Comparison of ENCODE assay signal across 22 cellular contexts in the genomic region with DNA sequence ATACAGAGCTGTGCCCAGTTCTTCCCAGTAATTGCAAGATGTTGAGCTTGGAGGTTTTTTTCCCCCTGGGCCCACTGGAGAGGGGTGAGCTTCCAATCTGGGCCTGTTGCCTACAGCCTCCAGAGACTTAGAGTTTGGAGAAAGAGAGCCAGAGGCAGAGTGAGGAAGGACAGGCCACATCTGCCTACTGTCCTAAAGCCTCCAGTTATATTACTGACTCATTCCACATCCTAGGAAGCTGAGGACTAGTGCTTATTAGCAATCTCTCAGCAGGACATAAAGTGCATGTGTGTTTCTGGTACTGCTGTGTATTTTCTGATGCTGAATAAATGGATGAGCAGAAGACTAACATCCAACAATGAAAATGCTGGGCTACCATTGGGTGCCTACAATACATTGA.
"Had no signal": no experiment of that assay in that cellular context is flagged by ENCODE, and none has a peak within 500 bp of the region (broad histone marks: within the 10 kb centered on the region; RNA-seq: fewer than 3 reads in every experiment).

No MANE protein-coding gene starts in this region.

- ATAC-seq: activated naive CD4-positive, alpha-beta T cell treated with anti-CD3 and anti-CD28 coated beads, Interleukin-2, amount 50 U/mL, for 72 hours; activated T-helper 17 cell treated with anti-CD3 and anti-CD28 coated beads, Interleukin-2, amount 50 U/mL, for 72 hours; naive thymus-derived CD8-positive, alpha-beta T cell; WTC11 had no signal

- H3K4me1 ChIP-seq: colonic mucosa, left ventricle myocardium inferior, neural progenitor cell, spleen, upper lobe of left lung had no signal

- H3K27ac ChIP-seq: colonic mucosa, dorsolateral prefrontal cortex, left ventricle myocardium inferior, neural progenitor cell, spleen, thoracic aorta, upper lobe of left lung had no signal

- H3K27me3 ChIP-seq: colonic mucosa, neural progenitor cell, spleen, upper lobe of left lung had no signal

- H3K36me3 ChIP-seq: colonic mucosa, left ventricle myocardium inferior, neural progenitor cell, spleen, thoracic aorta, upper lobe of left lung had no signal

- H3K9me3 ChIP-seq: colonic mucosa, left ventricle myocardium inferior, spleen, thoracic aorta, upper lobe of left lung had no signal

- H2AFZ ChIP-seq: neural progenitor cell had no signal

- DNase-seq: activated CD4-positive, alpha-beta T cell treated with anti-CD3 and anti-CD28 coated beads, Interleukin-2, amount 50 U/mL, for 4 hours; activated CD8-positive, alpha-beta memory T cell treated with anti-CD3 and anti-CD28 coated beads for 24 hours; activated CD8-positive, alpha-beta memory T cell treated with anti-CD3 and anti-CD28 coated beads, Interleukin-2, amount 50 U/mL, for 4 hours; activated T-cell treated with anti-CD3 and anti-CD28 coated beads, Interleukin-2, amount 50 U/mL, for 24 hours; aorta; central memory CD4-positive, alpha-beta T cell; colonic mucosa; dorsolateral prefrontal cortex; kidney glomerular epithelial cell; left ventricle myocardium inferior; naive thymus-derived CD8-positive, alpha-beta T cell; retina; spleen; stimulated activated CD4-positive, alpha-beta T cell treated with anti-CD3 and anti-CD28 coated beads, Interleukin-4, amount 100 ng/mL, for 1 hour; stimulated activated naive CD4-positive, alpha-beta T cell; T-helper 1 cell; upper lobe of left lung had no signal

- H3K4me3 ChIP-seq: colonic mucosa, dorsolateral prefrontal cortex, left ventricle myocardium inferior, neural progenitor cell, spleen, thoracic aorta, upper lobe of left lung had no signal

- H3K9ac ChIP-seq: neural progenitor cell had no signal

- H3K4me2 ChIP-seq: neural progenitor cell had no signal
